ENCODE assay signal across 1 cellular context in the genomic region with DNA sequence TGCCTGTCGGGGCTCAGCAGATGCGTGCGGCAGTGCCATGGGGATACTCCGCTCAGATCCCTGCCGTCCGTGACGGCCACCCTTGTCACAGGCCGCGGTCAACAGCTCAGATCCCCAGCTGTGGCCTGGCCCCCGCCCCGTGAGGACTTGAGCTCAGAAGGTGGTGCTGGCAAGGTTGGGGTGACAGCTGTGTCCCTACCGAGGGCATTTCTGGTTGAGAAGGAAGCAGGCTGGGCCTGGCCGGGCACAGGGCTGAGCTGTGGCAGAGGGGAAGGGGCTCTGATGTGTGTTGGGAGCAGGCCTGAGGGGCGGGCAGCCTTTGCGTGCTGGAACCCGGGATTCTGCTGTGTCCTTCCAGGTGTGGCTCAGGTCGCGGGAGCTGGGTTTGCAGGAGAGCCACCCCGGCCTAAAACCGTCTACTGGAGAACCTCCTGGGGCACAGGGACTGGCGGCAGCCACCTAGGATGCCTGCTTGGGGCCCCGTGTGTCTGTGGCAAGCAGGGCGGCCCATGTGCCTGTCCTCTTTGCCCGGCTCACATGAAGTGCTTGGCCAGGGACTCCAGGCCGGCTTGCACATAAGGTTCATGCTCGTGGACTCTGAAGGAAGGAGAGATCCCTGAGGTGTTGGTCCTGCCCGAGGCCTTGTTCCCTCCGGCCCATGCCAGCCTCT.
A peak's percentile ranks its signal among the peaks of the same experiment; 100 is the strongest.
TF ChIP-seq lines count a peak whose summit lies in the region.

No MANE protein-coding gene starts in this region.

TF ChIP-seq in H1, 55 proteins besides CTCF, POLR2A, EP300 and RAD21:
- no peak for TF ChIP-seq YY1 (IDR thresholded peaks at IDR 0.05; ENCODE audit: low read depth, low read length)
- no peak for TF ChIP-seq SP4 (IDR thresholded peaks at IDR 0.05; ENCODE audit: low read length)
- TF ChIP-seq KDM1A (IDR thresholded peaks at IDR 0.05; ENCODE audit: borderline replicate concordance, low read length), result no peak
- no peak for TF ChIP-seq SIN3A (conservative IDR thresholded peaks at IDR 0.05 in 1 of 2, IDR thresholded peaks at IDR 0.05 in 1 of 2; ENCODE audit: low read depth in 1 of 2, low read length in 2 of 2)
- peak; percentile 24; the same call in 1 of the 2 replicates for TF ChIP-seq POLR2AphosphoS5 (IDR thresholded peaks at IDR 0.05; ENCODE audit: low read depth, low read length)
